In the genomic region with DNA sequence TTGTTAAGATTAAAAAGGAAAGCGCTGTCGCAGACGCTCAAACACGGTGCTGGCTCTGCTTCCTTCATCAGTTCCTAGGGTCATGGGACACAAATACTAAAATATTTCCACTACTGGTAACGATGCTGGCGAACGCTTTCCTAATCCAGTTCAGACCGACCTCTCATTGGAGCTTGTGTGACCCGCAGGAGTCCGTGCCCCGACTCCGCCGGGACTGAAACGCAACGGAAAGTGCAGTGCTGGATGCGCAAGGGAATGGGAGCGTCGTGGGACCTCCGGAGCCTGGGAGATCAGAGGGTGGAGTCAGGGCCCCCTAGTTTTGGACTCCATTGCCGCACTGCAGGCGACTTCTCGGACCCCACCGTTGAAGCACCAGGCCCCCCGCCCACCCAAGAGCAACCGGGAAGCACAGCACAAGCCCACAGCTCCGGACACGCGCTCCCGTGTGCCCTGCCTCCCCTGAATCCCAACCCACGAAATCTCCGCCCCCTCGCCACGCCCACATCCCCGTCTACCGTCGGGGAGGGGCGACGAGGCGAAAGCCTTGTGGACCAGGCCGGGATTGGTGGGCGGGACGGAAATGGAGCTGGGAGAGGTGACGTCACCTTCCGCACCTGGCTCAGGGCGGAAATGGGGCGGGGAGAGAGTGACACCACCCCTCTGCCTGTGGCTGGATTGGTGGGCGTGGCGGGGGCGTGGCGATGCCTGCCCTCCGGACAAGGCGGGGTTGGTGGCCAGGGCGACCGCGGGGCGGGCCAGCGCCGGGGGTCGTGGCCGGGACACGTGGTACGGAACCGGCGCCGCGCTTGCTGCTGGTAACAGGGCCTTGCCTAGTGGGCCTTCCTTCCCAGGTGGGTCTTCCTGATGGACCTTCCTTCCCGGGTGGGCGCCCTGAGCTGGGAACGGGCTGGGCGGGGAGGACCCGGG, we compare ENCODE assay signal across 8 cellular contexts. TPM values are rescaled to one million over a fixed set of nuclear protein-coding genes. Genes with fewer than 3 reads are reported as not detected.
DNase-seq lines count a peak whose midpoint lies in the region; ATAC-seq and FAIRE-seq lines count a peak whose summit lies in the region.

A gene (plus strand): TSS at position 783 of the 927 bp plus-strand sequence. CDS start 3,611 bp downstream, outside the sequence.

- H3K4me3 Mint-ChIP-seq in activated T-cell treated with anti-CD3 and anti-CD28 coated beads, Interleukin-2, amount 50 U/mL, for 72 hours, result peak within 1 kb of the TSS; percentile 97 to 98

- H3K9me3 ChIP-seq in KOPT-K1 (ENCODE audit: insufficient read depth, low read length, poor library complexity, severe bottlenecking) (peaks cover 11% of the 10 kb centered on the region), muscle layer of duodenum (ENCODE audit: control insufficient read depth in 1 of 2, low read length in 2 of 2) (no peaks in the 10 kb centered on the region)

- H3K27ac ChIP-seq in KOPT-K1 (ENCODE audit: low read depth, low read length, poor library complexity, severe bottlenecking) (peak within 1 kb of the TSS; percentile 62), muscle layer of duodenum (ENCODE audit: low read length) (peak within 1 kb of the TSS; percentile 90)

- H3K36me3 Mint-ChIP-seq in activated T-cell treated with anti-CD3 and anti-CD28 coated beads, Interleukin-2, amount 50 U/mL, for 72 hours (ENCODE audit: insufficient read depth in 2 of 2), result peaks cover 7 to 9% of the 10 kb centered on the region in 2 donors

- ATAC-seq in GM21786 (IDR thresholded peaks at IDR 0.05; ENCODE audit: unreplicated experiment) (peak; percentile 64), esophagus mucosa (peak; percentile 97)
- ATAC-seq in activated T-cell treated with anti-CD3 and anti-CD28 coated beads, Interleukin-2, amount 50 U/mL, for 72 hours (replicated peaks in 1 of 2), result peak; percentile 82

- FAIRE-seq in RCC 7860 (lab: Jason Lieb, UNC), result peak; percentile 81

- DNase-seq in DMS79 (lab: John Stamatoyannopoulos, UW), result peak; percentile 94
- peak; percentile 93 for DNase-seq in RCC 7860 (ENCODE audit: low spot score)
- peak; percentile 100 for DNase-seq in activated T-cell treated with anti-CD3 and anti-CD28 coated beads, Interleukin-2, amount 50 U/mL, for 72 hours
- peak; percentile 98 to 99 for DNase-seq in stimulated activated CD8-positive, alpha-beta memory T cell treated with anti-CD3 and anti-CD28 coated beads, Interleukin-7, amount 100 ng/mL, for 4 hours (ENCODE audit: low read depth in 2 of 2)

- H3K27me3 Mint-ChIP-seq in activated T-cell treated with anti-CD3 and anti-CD28 coated beads, Interleukin-2, amount 50 U/mL, for 72 hours (ENCODE audit: low read depth), result no peaks in the 10 kb centered on the region

- H3K27ac Mint-ChIP-seq in activated T-cell treated with anti-CD3 and anti-CD28 coated beads, Interleukin-2, amount 50 U/mL, for 72 hours, result peak within 1 kb of the TSS; percentile 93

- H3K4me1 Mint-ChIP-seq in activated T-cell treated with anti-CD3 and anti-CD28 coated beads, Interleukin-2, amount 50 U/mL, for 72 hours (ENCODE audit: low read depth), result peaks cover 33% of the 10 kb centered on the region

- H3K4me3 ChIP-seq in muscle layer of duodenum (ENCODE audit: low read depth in 1 of 2, low read length in 2 of 2), result peak within 1 kb of the TSS; percentile 89 to 90

- no peaks in the 10 kb centered on the region for H3K9me3 Mint-ChIP-seq in activated T-cell treated with anti-CD3 and anti-CD28 coated beads, Interleukin-2, amount 50 U/mL, for 72 hours

- no peaks in the 10 kb centered on the region for H3K27me3 ChIP-seq in muscle layer of duodenum (ENCODE audit: low read depth, low read length)

- peaks cover 17 to 19% of the 10 kb centered on the region in 2 donors for H3K4me1 ChIP-seq in muscle layer of duodenum (ENCODE audit: control insufficient read depth in 1 of 2, insufficient read depth in 2 of 2, low read length in 2 of 2)

- peaks cover 4% of the 10 kb centered on the region for H3K36me3 ChIP-seq in KOPT-K1 (ENCODE audit: insufficient read depth, low read length)
- peaks cover under 1 to 5% of the 10 kb centered on the region in 2 donors for H3K36me3 ChIP-seq in muscle layer of duodenum (ENCODE audit: control insufficient read depth in 1 of 2, insufficient read depth in 2 of 2, low read length in 2 of 2)

RNA-seq across cellular contexts. Expression of the gene that starts here (rescaled TPM):
- 100 to 1,000 TPM; 211 to 212 TPM for total RNA-seq in activated T-cell treated with anti-CD3 and anti-CD28 coated beads, Interleukin-2, amount 50 U/mL, for 72 hours
- total RNA-seq in esophagus mucosa, result 185 TPM

Comparison
In these comparisons a context has a peak if more than half of its experiments do, and no peak if none do; other contexts are left out.
1. Peak in every context shown above with its lines: DNase-seq, ATAC-seq, H3K4me3 ChIP-seq and H3K27ac ChIP-seq.